20 cellular contexts compared by ENCODE assay signal in the genomic region with DNA sequence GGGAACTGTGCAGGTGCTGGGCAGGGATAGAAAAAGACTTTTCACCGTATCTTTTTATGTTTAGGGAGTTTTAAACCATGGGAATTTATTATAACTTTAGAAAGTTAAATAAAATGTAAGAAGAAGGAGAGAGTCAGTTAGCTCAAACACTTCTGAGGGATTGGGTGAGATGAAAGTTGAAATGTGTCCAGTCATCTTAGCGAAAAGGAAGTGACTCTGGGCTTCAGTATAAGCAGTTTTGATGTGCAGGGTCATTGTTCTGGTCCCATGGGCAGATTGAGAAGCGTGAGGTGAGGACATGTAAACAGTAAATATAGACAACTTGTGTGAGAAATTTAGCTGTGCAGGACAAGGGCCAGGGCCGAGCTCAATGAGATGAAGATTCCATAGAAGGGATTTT.
"Had no signal": no experiment of that assay in that cellular context is flagged by ENCODE, and none has a peak within 500 bp of the region (broad histone marks: within the 10 kb centered on the region; RNA-seq: fewer than 3 reads in every experiment).

No MANE protein-coding gene starts in this region.

- H3K27ac ChIP-seq: gastroesophageal sphincter, left lung, right atrium auricular region, skin epidermis, tibial nerve, vagina had no signal

- H3K4me1 ChIP-seq: right atrium auricular region, tibial nerve, vagina had no signal

- H3K27me3 ChIP-seq: gastroesophageal sphincter, right atrium auricular region, tibial nerve, vagina had no signal

- H3K9me3 ChIP-seq: gastroesophageal sphincter, left lung, right atrium auricular region, tibial nerve, vagina had no signal

- ATAC-seq: activated naive CD4-positive, alpha-beta T cell treated with anti-CD3 and anti-CD28 coated beads, Interleukin-2, amount 50 U/mL, for 72 hours; gastroesophageal sphincter; left lung; natural killer cell treated with Interleukin-12 subunit alpha and Interleukin-12 subunit beta and Interleukin-15 and Interleukin-18, amount 100 ng/mL, for 72 hours had no signal

- DNase-seq: activated CD4-positive, alpha-beta memory T cell treated with anti-CD3 and anti-CD28 coated beads, Interleukin-2, amount 10 ng/mL, durations not matched to agents 7 days and 5 days; activated CD4-positive, alpha-beta T cell treated with anti-CD3 and anti-CD28 coated beads for 4 hours; activated CD8-positive, alpha-beta memory T cell treated with anti-CD3 and anti-CD28 coated beads, Interleukin-2, amount 50 U/mL, for 4 hours; activated gamma-delta T cell; activated T-cell treated with anti-CD3 and anti-CD28 coated beads, Interleukin-2, amount 50 U/mL, for 48 hours; islet precursor cell; left lung; mammary epithelial cell; stimulated activated CD4-positive, alpha-beta T cell treated with anti-CD3 and anti-CD28 coated beads, Interleukin-15, amount 100 ng/mL, for 24 hours; stimulated activated CD4-positive, alpha-beta T cell treated with anti-CD3 and anti-CD28 coated beads, Interleukin-4, amount 100 ng/mL, for 24 hours; stimulated activated naive CD4-positive, alpha-beta T cell treated with Interleukin-2 at 50 U/mL for 16 hours; substantia nigra; T1000 had no signal

- H3K4me3 ChIP-seq: gastroesophageal sphincter, left lung, right atrium auricular region, skin epidermis, tibial nerve, vagina had no signal

- H3K36me3 ChIP-seq: left lung, right atrium auricular region, tibial nerve, vagina had no signal
